In the genomic region with DNA sequence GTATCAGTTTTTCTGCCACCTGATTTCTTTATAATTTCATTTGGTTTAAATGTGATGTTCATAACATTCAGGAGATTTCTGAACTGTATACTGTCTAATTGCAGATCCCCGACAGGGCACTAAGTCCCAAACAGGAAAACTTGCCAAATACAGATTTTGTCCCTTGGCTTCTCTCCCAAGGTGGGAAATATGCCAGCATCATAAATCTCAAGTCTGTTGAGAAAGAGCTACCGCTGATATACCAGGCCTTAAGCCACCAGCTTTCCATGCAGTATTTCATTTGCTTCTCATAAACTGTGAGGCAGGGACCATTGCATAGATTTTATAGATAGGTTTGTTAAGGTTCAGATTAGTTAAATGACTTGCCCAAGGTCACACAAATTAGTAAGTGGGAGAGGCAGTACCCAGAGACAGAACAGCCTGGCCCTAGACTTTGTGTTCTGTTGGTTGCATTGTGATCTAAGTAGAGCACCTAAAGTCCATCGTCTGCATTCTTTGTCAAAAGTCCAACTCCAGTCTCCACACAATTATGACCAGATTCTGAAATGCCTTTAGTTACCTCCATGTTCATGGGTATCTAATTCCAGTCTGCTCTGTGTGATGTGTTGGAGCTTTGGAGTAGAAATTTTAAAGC, we compare ENCODE assay signal across 10 cellular contexts. TPM values are rescaled to one million over a fixed set of nuclear protein-coding genes. Genes with fewer than 3 reads are reported as not detected.
DNase-seq lines count a peak whose midpoint lies in the region; ATAC-seq, FAIRE-seq and TF ChIP-seq lines count a peak whose summit lies in the region.
"Had no signal": no experiment of that assay in that cellular context is flagged by ENCODE, and none has a peak within 500 bp of the region (broad histone marks: within the 10 kb centered on the region; RNA-seq: fewer than 3 reads in every experiment).

No MANE protein-coding gene starts in this region.

- H3K9ac ChIP-seq in kidney (ENCODE audit: low read length in 2 of 2) (no peak overlapping the region), subcutaneous abdominal adipose tissue (ENCODE audit: low read length in 5 of 5) (no peak overlapping the region)

- peak overlapping the region; percentile 75 to 82 for H3K27ac ChIP-seq in ascending aorta
- peak overlapping the region; percentile 20 to 84 for H3K27ac ChIP-seq in kidney (ENCODE audit: low read depth in 2 of 2, low read length in 2 of 2)
- peak overlapping the region; percentile 78 for H3K27ac ChIP-seq in subcutaneous abdominal adipose tissue (ENCODE audit: low read depth, low read length)

- H3K9me3 ChIP-seq in ascending aorta (no peaks in the 10 kb centered on the region), kidney (ENCODE audit: control insufficient read depth in 1 of 2, low read length in 2 of 2) (no peaks in the 10 kb centered on the region), subcutaneous abdominal adipose tissue (ENCODE audit: control insufficient read depth in 5 of 5, low read length in 5 of 5) (no peaks in the 10 kb centered on the region)

- intact Hi-C loops in ascending aorta (cut with DNase I) (no loop called here), kidney (cut with DNase I) (no loop called here), head of caudate nucleus (cut with DNase I) (no loop called here)

- TF ChIP-seq CTCF in ascending aorta (IDR thresholded peaks at IDR 0.05) (no peak), kidney (IDR thresholded peaks at IDR 0.05; ENCODE audit: borderline replicate concordance, extremely low read depth, insufficient read depth) (no peak)

- H3K4me1 ChIP-seq in ascending aorta (peaks cover 7 to 63% of the 10 kb centered on the region in 2 donors), kidney (ENCODE audit: control insufficient read depth in 1 of 2, insufficient read depth in 1 of 2, low read depth in 1 of 2, low read length in 2 of 2) (peaks cover 13 to 39% of the 10 kb centered on the region in 2 donors), subcutaneous abdominal adipose tissue (ENCODE audit: control insufficient read depth in 5 of 5, insufficient read depth in 5 of 5, low read length in 5 of 5) (peaks cover 3 to 29% (median 24%) of the 10 kb centered on the region in 5 donors)

- H3K36me3 ChIP-seq in ascending aorta, result no peaks in the 10 kb centered on the region
- peaks cover 0 to under 1% of the 10 kb centered on the region in 2 donors for H3K36me3 ChIP-seq in kidney (ENCODE audit: control insufficient read depth in 1 of 2, insufficient read depth in 2 of 2, low read length in 2 of 2)
- H3K36me3 ChIP-seq in subcutaneous abdominal adipose tissue (ENCODE audit: control insufficient read depth in 5 of 5, insufficient read depth in 5 of 5, low read length in 5 of 5), result peaks cover 0 to 2% (median 0%) of the 10 kb centered on the region in 5 donors

- H3K27me3 ChIP-seq in ascending aorta (no peaks in the 10 kb centered on the region), subcutaneous abdominal adipose tissue (ENCODE audit: control insufficient read depth in 5 of 5, insufficient read depth in 4 of 5, low read length in 5 of 5) (no peaks in the 10 kb centered on the region)

- no peak for ATAC-seq in GM18867 (IDR thresholded peaks at IDR 0.05; ENCODE audit: unreplicated experiment)
- no peak for ATAC-seq in HG03469 (IDR thresholded peaks at IDR 0.05; ENCODE audit: unreplicated experiment)

- H3K4me3 ChIP-seq in ascending aorta, result no peak overlapping the region
- H3K4me3 ChIP-seq in kidney (ENCODE audit: low read length in 2 of 2), result peak overlapping the region in 1 of 2 donors; percentile 2
- no peak overlapping the region for H3K4me3 ChIP-seq in subcutaneous abdominal adipose tissue (ENCODE audit: low read depth in 1 of 5, low read length in 5 of 5)

- FAIRE-seq in kidney (lab: Jason Lieb, UNC), result peak; percentile 3

- DNase-seq in H4 (ENCODE audit: low spot score), result peak; percentile 20
- no peak for DNase-seq in ascending aorta (ENCODE audit: low spot score in 2 of 2)
- DNase-seq in kidney, result no peak
- no peak for DNase-seq in HuH-7.5 (ENCODE audit: low spot score)
- DNase-seq in head of caudate nucleus, result no peak
- DNase-seq: activated CD4-positive, alpha-beta T cell treated with anti-CD3 and anti-CD28 coated beads for 4 hours; islet precursor cell had no signal

RNA-seq across cellular contexts. Expression of a gene that starts 16.2 kb away (rescaled TPM):
- total RNA-seq in H4 (2014; rRNA removed; shearing (Covaris generic)), result not detected in 2 replicates
- total RNA-seq in ascending aorta (5.7 TPM), kidney (4.1 TPM)
- polyA plus RNA-seq in kidney (ENCODE audit: insufficient read depth, low read depth, low replicate concordance), result 0.34 TPM
